Comparison of ENCODE assay signal across 25 cellular contexts in genomic region chr1:168087696-168088095, GRCh38.
"Had no signal": no experiment of that assay in that cellular context is flagged by ENCODE, and none has a peak within 500 bp of the region (broad histone marks: within the 10 kb centered on the region; RNA-seq: fewer than 3 reads in every experiment).

No MANE protein-coding gene starts in this region.

- H3K27me3 ChIP-seq: dorsolateral prefrontal cortex, esophagus squamous epithelium, gastroesophageal sphincter, heart right ventricle had no signal

- DNase-seq: activated CD4-positive, alpha-beta memory T cell treated with anti-CD3 and anti-CD28 coated beads, Interleukin-2, amount 10 ng/mL, durations not matched to agents 7 days and 5 days; activated CD4-positive, alpha-beta T cell treated with anti-CD3 and anti-CD28 coated beads for 1 hour; activated CD4-positive, alpha-beta T cell treated with anti-CD3 and anti-CD28 coated beads for 4 hours; activated CD4-positive, alpha-beta T cell treated with anti-CD3 and anti-CD28 coated beads, Interleukin-2, amount 10 ng/mL, durations not matched to agents 7 days and 5 days; activated CD4-positive, alpha-beta T cell treated with anti-CD3 and anti-CD28 coated beads, Interleukin-2, amount 50 U/mL, for 4 hours; activated CD4-positive, CD25-positive, alpha-beta regulatory T cell; activated CD8-positive, alpha-beta memory T cell treated with anti-CD3 and anti-CD28 coated beads, Interleukin-2, amount 50 U/mL, for 48 hours; activated gamma-delta T cell; activated naive CD4-positive, alpha-beta T cell; activated naive CD4-positive, alpha-beta T cell treated with anti-CD3 and anti-CD28 coated beads, Interleukin-2, amount 50 U/mL, for 16 hours; activated T-cell treated with anti-CD3 and anti-CD28 coated beads for 4 hours; activated T-cell treated with anti-CD3 and anti-CD28 coated beads, Interleukin-2, amount 50 U/mL, for 24 hours; activated T-cell treated with anti-CD3 and anti-CD28 coated beads, Interleukin-2, amount 50 U/mL, for 72 hours; amniotic stem cell; anterior cingulate cortex; caudate nucleus; dorsolateral prefrontal cortex; effector memory CD4-positive, alpha-beta T cell; endodermal cell; erythroblast; esophagus squamous epithelium; foreskin melanocyte; heart right ventricle; T-helper 2 cell had no signal

- H3K4me3 ChIP-seq: dorsolateral prefrontal cortex, esophagus squamous epithelium, gastroesophageal sphincter, heart right ventricle had no signal

- ATAC-seq: activated T-cell treated with anti-CD3 and anti-CD28 coated beads, Interleukin-2, amount 50 U/mL, for 72 hours; gastroesophageal sphincter; heart right ventricle had no signal

- H3K9me3 ChIP-seq: esophagus squamous epithelium, gastroesophageal sphincter, heart right ventricle had no signal

- H3K27ac ChIP-seq: dorsolateral prefrontal cortex, heart right ventricle had no signal
